9 cellular contexts compared by ENCODE assay signal in genomic region chr1:160837558-160838205, GRCh38. TPM values are rescaled to one million over a fixed set of nuclear protein-coding genes. Genes with fewer than 3 reads are reported as not detected.
DNase-seq lines count a peak whose midpoint lies in the region; ATAC-seq, FAIRE-seq and TF ChIP-seq lines count a peak whose summit lies in the region.
"Had no signal": no experiment of that assay in that cellular context is flagged by ENCODE, and none has a peak within 500 bp of the region (broad histone marks: within the 10 kb centered on the region; RNA-seq: fewer than 3 reads in every experiment).

No MANE protein-coding gene starts in this region.

- H3K4me3 Mint-ChIP-seq in natural killer cell treated with Interleukin-12 subunit alpha and Interleukin-12 subunit beta and Interleukin-15 and Interleukin-18, amount 100 ng/mL, for 72 hours: peak overlapping the region; percentile 89

- ATAC-seq in right lobe of liver (peak; percentile 52 to 75 (median 66)), HepG2 (no peak), HG03064 (IDR thresholded peaks at IDR 0.05; ENCODE audit: low read depth, unreplicated experiment) (peak; percentile 57), SK-N-SH treated with all-trans-retinoic acid at 6 μM for 48 hours (peak; percentile 47), upper lobe of right lung (peak; percentile 72)
- peak; percentile 94 to 96 for ATAC-seq in natural killer cell treated with Interleukin-12 subunit alpha and Interleukin-12 subunit beta and Interleukin-15 and Interleukin-18, amount 100 ng/mL, for 72 hours

- H3K27me3 Mint-ChIP-seq in natural killer cell treated with Interleukin-12 subunit alpha and Interleukin-12 subunit beta and Interleukin-15 and Interleukin-18, amount 100 ng/mL, for 72 hours: no peaks in the 10 kb centered on the region

- TF ChIP-seq EP300 in HepG2 (IDR thresholded peaks at IDR 0.05; ENCODE audit: low read depth in 2 of 2, low read length in 2 of 2) (no peak), HepG2 (CRISPR knock-in tag; IDR thresholded peaks at IDR 0.05; ENCODE audit: borderline replicate concordance) (no peak)

- H3K4me1 ChIP-seq in right lobe of liver (no peaks in the 10 kb centered on the region), HepG2 (ENCODE audit: insufficient read depth, low read length) (no peaks in the 10 kb centered on the region), upper lobe of right lung (peaks cover 22% of the 10 kb centered on the region)

- peaks cover 76 to 80% of the 10 kb centered on the region in 2 donors for H3K4me1 Mint-ChIP-seq in natural killer cell treated with Interleukin-12 subunit alpha and Interleukin-12 subunit beta and Interleukin-15 and Interleukin-18, amount 100 ng/mL, for 72 hours (ENCODE audit: low read depth in 2 of 2)

- H2AFZ ChIP-seq in HepG2 (ENCODE audit: low read length): no peak overlapping the region

- peak overlapping the region; percentile 99 for H3K27ac Mint-ChIP-seq in natural killer cell treated with Interleukin-12 subunit alpha and Interleukin-12 subunit beta and Interleukin-15 and Interleukin-18, amount 100 ng/mL, for 72 hours

- 54% methylated on average over 3 of the region's 9 CpGs for WGBS in right lobe of liver (ENCODE audit: insufficient coverage, low coverage, low lambda C conversion rate, missing lambda C conversion rate)
- WGBS in HepG2 (ENCODE audit: low lambda C conversion rate): 77% methylated on average over 6 of the region's 9 CpGs

- FAIRE-seq in HepG2 (lab: Jason Lieb, UNC): no peak
- FAIRE-seq: endometrium had no signal

- H3K27ac ChIP-seq in right lobe of liver: no peak overlapping the region
- H3K27ac ChIP-seq in HepG2 (ENCODE audit: extremely low read length, insufficient read depth, low read length): no peak overlapping the region
- H3K27ac ChIP-seq in upper lobe of right lung: no peak overlapping the region

- H3K36me3 Mint-ChIP-seq in natural killer cell treated with Interleukin-12 subunit alpha and Interleukin-12 subunit beta and Interleukin-15 and Interleukin-18, amount 100 ng/mL, for 72 hours: peaks cover 15% of the 10 kb centered on the region

- no peaks in the 10 kb centered on the region for H4K20me1 ChIP-seq in HepG2 (ENCODE audit: insufficient read depth, low read length)

- TF ChIP-seq CTCF in right lobe of liver (IDR thresholded peaks at IDR 0.05): no peak
- no peak for TF ChIP-seq CTCF in HepG2 (CRISPR knock-in tag; IDR thresholded peaks at IDR 0.05)
- peak; percentile 24 for TF ChIP-seq CTCF in upper lobe of right lung (IDR thresholded peaks at IDR 0.05)

- H3K27me3 ChIP-seq in right lobe of liver (no peaks in the 10 kb centered on the region), HepG2 (ENCODE audit: control insufficient read depth in 1 of 2, insufficient read depth in 2 of 2, low read length in 2 of 2) (no peaks in the 10 kb centered on the region; a peak in 2 of 5 replicates), upper lobe of right lung (no peaks in the 10 kb centered on the region)

- no peaks in the 10 kb centered on the region for H3K36me3 ChIP-seq in right lobe of liver
- H3K36me3 ChIP-seq in HepG2 (replicated peaks in 1 of 2; ENCODE audit: control insufficient read depth in 1 of 2, insufficient read depth in 2 of 2, low read length in 2 of 2): no peaks in the 10 kb centered on the region
- H3K36me3 ChIP-seq in upper lobe of right lung: no peaks in the 10 kb centered on the region

- H3K4me3 ChIP-seq in right lobe of liver: no peak overlapping the region
- no peak overlapping the region for H3K4me3 ChIP-seq in HepG2 (replicated peaks in 1 of 3; ENCODE audit: insufficient read depth in 1 of 3, low read depth in 2 of 3, low read length in 3 of 3)
- H3K4me3 ChIP-seq in upper lobe of right lung: no peak overlapping the region

- TF ChIP-seq POLR2A in right lobe of liver (IDR thresholded peaks at IDR 0.05) (no peak), HepG2 (IDR thresholded peaks at IDR 0.05; ENCODE audit: insufficient read depth in 1 of 2, low read depth in 2 of 2, low read length in 2 of 2) (no peak)

- no peaks in the 10 kb centered on the region for H3K9me3 Mint-ChIP-seq in natural killer cell treated with Interleukin-12 subunit alpha and Interleukin-12 subunit beta and Interleukin-15 and Interleukin-18, amount 100 ng/mL, for 72 hours

- DNase-seq in right lobe of liver (peak in 2 of 3 donors; percentile 32 to 60), HepG2 (ENCODE audit: low spot score) (no peak), upper lobe of right lung (no peak), SIG-M5 (lab: John Stamatoyannopoulos, UW) (no peak)
- DNase-seq in activated naive CD4-positive, alpha-beta T cell treated with anti-CD3 and anti-CD28 coated beads, Interleukin-2, amount 50 U/mL, for 16 hours: peak; percentile 75
- peak; percentile 92 for DNase-seq in natural killer cell treated with Interleukin-12 subunit alpha and Interleukin-12 subunit beta and Interleukin-15 and Interleukin-18, amount 100 ng/mL, for 72 hours (ENCODE audit: low spot score)

- intact Hi-C loops in right lobe of liver (cut with DNase I) (loop anchor here (10.0 kb wide), 3 partner anchors 107 to 237 kb away; partner anchors contain the start of gene ITLN2 (in 1 of the 2)), HepG2 (cut with micrococcal nuclease; ENCODE audit: unreplicated experiment) (no loop called here), upper lobe of right lung (cut with DNase I) (loop anchor here (10.0 kb wide), 1 partner anchor 117 kb away; the partner anchor contains the start of gene ITLN2)

- H3K9ac ChIP-seq in HepG2 (ENCODE audit: insufficient read depth, low read depth, low read length): no peak overlapping the region

- BruUV-seq in HepG2 (replicated peaks; lab: Mats Ljungman, UMichigan): no TSS peak

- in situ Hi-C loops in HepG2 (cut with HindIII; ENCODE audit: extremely low pct_ligation_motif_present, low pct_unique_long_range_greater_than_20kb): loop anchor here (5.0 to 10.0 kb wide), 2 partner anchors 47 to 115 kb away; partner anchors contain the start of genes ITLN1 and ITLN2

- no peak for TF ChIP-seq RAD21 in HepG2 (CRISPR knock-in tag; IDR thresholded peaks at IDR 0.05)

- H3K9me3 ChIP-seq in right lobe of liver (no peaks in the 10 kb centered on the region), HepG2 (ENCODE audit: low read length) (no peaks in the 10 kb centered on the region), upper lobe of right lung (no peaks in the 10 kb centered on the region)

- POLR2A ChIA-PET in HepG2 (lab: Yijun Ruan, JAX): no interaction called here

- H3K79me2 ChIP-seq in HepG2 (ENCODE audit: insufficient read depth, low read length): no peaks in the 10 kb centered on the region

- no peak overlapping the region for H3K4me2 ChIP-seq in HepG2 (ENCODE audit: low read depth, low read length)

- CTCF ChIA-PET in HepG2 (lab: Yijun Ruan, JAX; ENCODE audit: low intra/inter-chr PET ratio, low total read pairs): no interaction called here

RNA-seq across cellular contexts. Expression of gene CD244, which starts 25.0 kb away (rescaled TPM):
- total RNA-seq in right lobe of liver: 1 to 10 TPM in 4 of 6 experiments, under 1 TPM in 2; 0.88 to 2.0 (median 1.2) TPM
- total RNA-seq in HepG2 (2016; rRNA removed; fragmentation: Illumina TruSeq; extraction: Trizol): 0.09 TPM in 1 of 2 replicates, not detected in the other
- total RNA-seq in HepG2 (2016; cell fraction: cytosol; rRNA removed; fragmentation: Illumina TruSeq; extraction: Trizol; ENCODE audit: low read depth): not detected in 2 replicates
- 0.11 TPM in 1 of 2 replicates, not detected in the other for total RNA-seq in HepG2 (2016; cell fraction: insoluble cytoplasmic fraction; rRNA removed; fragmentation: Illumina TruSeq; extraction: Trizol)
- total RNA-seq in HepG2 (2016; cell fraction: membrane; rRNA removed; fragmentation: Illumina TruSeq; extraction: Trizol): 0.10 TPM in 1 of 2 replicates, not detected in the other
- total RNA-seq in HepG2 (2016; cell fraction: nucleus; rRNA removed; fragmentation: Illumina TruSeq; extraction: Trizol): 0.28 TPM in 1 of 2 replicates, not detected in the other
- not detected in 2 replicates for polyA plus RNA-seq in HepG2 (2011; rRNA removed)
- polyA plus RNA-seq in HepG2 (2011; cell fraction: cytosol; rRNA removed): 0.04 TPM in 1 of 2 replicates, not detected in the other
- polyA plus RNA-seq in HepG2 (2011; cell fraction: nucleus; rRNA removed): not detected in 2 replicates
- polyA plus RNA-seq in HepG2 (2012): not detected in 2 replicates
- not detected in 2 replicates for polyA plus RNA-seq in HepG2 (2016; cell fraction: cytosol; fragmentation: Illumina TruSeq; extraction: Trizol; ENCODE audit: low read depth)
- not detected in 2 replicates for polyA plus RNA-seq in HepG2 (2016; cell fraction: insoluble cytoplasmic fraction; fragmentation: Illumina TruSeq; extraction: Trizol; ENCODE audit: low read depth)
- 0.07 TPM in 2 replicates for polyA plus RNA-seq in HepG2 (2016; cell fraction: membrane; fragmentation: Illumina TruSeq; extraction: Trizol; ENCODE audit: low read depth)
- polyA plus RNA-seq in HepG2 (2016; cell fraction: nucleus; fragmentation: Illumina TruSeq; extraction: Trizol; ENCODE audit: insufficient read depth, low read depth): 0.19 TPM in 1 of 2 replicates, not detected in the other
- not detected in 2 replicates for polyA minus RNA-seq in HepG2 (2011; rRNA and poly(A)+ RNA removed; ENCODE audit: low replicate concordance)
- not detected in 2 replicates for polyA minus RNA-seq in HepG2 (2011; cell fraction: cytosol; rRNA and poly(A)+ RNA removed)
- not detected in 2 replicates for polyA minus RNA-seq in HepG2 (2011; cell fraction: nucleus; rRNA and poly(A)+ RNA removed)
- total RNA-seq in natural killer cell treated with Interleukin-12 subunit alpha and Interleukin-12 subunit beta and Interleukin-15 and Interleukin-18, amount 100 ng/mL, for 72 hours: 10 to 100 TPM; 36.6 to 64.4 TPM
- total RNA-seq in upper lobe of right lung: 3.0 TPM

RNA-seq across cellular contexts. Expression of gene LY9, which starts 41.7 kb away (rescaled TPM):
- 1 to 10 TPM in 1 of 6 experiments, under 1 TPM in 4, not detected in 1; 0.11 to 1.3 (median 0.37) TPM for total RNA-seq in right lobe of liver
- not detected in 2 replicates for total RNA-seq in HepG2 (2016; rRNA removed; fragmentation: Illumina TruSeq; extraction: Trizol)
- not detected in 2 replicates for total RNA-seq in HepG2 (2016; cell fraction: cytosol; rRNA removed; fragmentation: Illumina TruSeq; extraction: Trizol; ENCODE audit: low read depth)
- total RNA-seq in HepG2 (2016; cell fraction: insoluble cytoplasmic fraction; rRNA removed; fragmentation: Illumina TruSeq; extraction: Trizol): not detected in 2 replicates
- not detected in 2 replicates for total RNA-seq in HepG2 (2016; cell fraction: membrane; rRNA removed; fragmentation: Illumina TruSeq; extraction: Trizol)
- total RNA-seq in HepG2 (2016; cell fraction: nucleus; rRNA removed; fragmentation: Illumina TruSeq; extraction: Trizol): not detected in 2 replicates
- not detected in 2 replicates for polyA plus RNA-seq in HepG2 (2011; rRNA removed)
- not detected in 2 replicates for polyA plus RNA-seq in HepG2 (2011; cell fraction: cytosol; rRNA removed)
- polyA plus RNA-seq in HepG2 (2011; cell fraction: nucleus; rRNA removed): not detected in 2 replicates
- not detected in 2 replicates for polyA plus RNA-seq in HepG2 (2012)
- not detected in 2 replicates for polyA plus RNA-seq in HepG2 (2016; cell fraction: cytosol; fragmentation: Illumina TruSeq; extraction: Trizol; ENCODE audit: low read depth)
- not detected in 2 replicates for polyA plus RNA-seq in HepG2 (2016; cell fraction: insoluble cytoplasmic fraction; fragmentation: Illumina TruSeq; extraction: Trizol; ENCODE audit: low read depth)
- polyA plus RNA-seq in HepG2 (2016; cell fraction: membrane; fragmentation: Illumina TruSeq; extraction: Trizol; ENCODE audit: low read depth): not detected in 2 replicates
- not detected in 2 replicates for polyA plus RNA-seq in HepG2 (2016; cell fraction: nucleus; fragmentation: Illumina TruSeq; extraction: Trizol; ENCODE audit: insufficient read depth, low read depth)
- polyA minus RNA-seq in HepG2 (2011; rRNA and poly(A)+ RNA removed; ENCODE audit: low replicate concordance): 0.07 TPM in 1 of 2 replicates, not detected in the other
- not detected in 2 replicates for polyA minus RNA-seq in HepG2 (2011; cell fraction: cytosol; rRNA and poly(A)+ RNA removed)
- polyA minus RNA-seq in HepG2 (2011; cell fraction: nucleus; rRNA and poly(A)+ RNA removed): not detected in 2 replicates
- total RNA-seq in natural killer cell treated with Interleukin-12 subunit alpha and Interleukin-12 subunit beta and Interleukin-15 and Interleukin-18, amount 100 ng/mL, for 72 hours: 1 to 10 TPM in 1 of 2 donors, under 1 TPM in 1; 0.92 to 1.2 TPM
- total RNA-seq in upper lobe of right lung: 3.3 TPM

RNA-seq across cellular contexts. Expression of gene ITLN1, which starts 47.3 kb away (rescaled TPM):
- total RNA-seq in right lobe of liver (1 to 10 TPM in 4 of 6 experiments, under 1 TPM in 1, not detected in 1; 0.90 to 5.1 (median 2.4) TPM), HepG2 (2016; rRNA removed; fragmentation: Illumina TruSeq; extraction: Trizol) (not detected in 2 replicates), upper lobe of right lung (295 TPM)
- not detected in 2 replicates for total RNA-seq in HepG2 (2016; cell fraction: cytosol; rRNA removed; fragmentation: Illumina TruSeq; extraction: Trizol; ENCODE audit: low read depth)
- not detected in 2 replicates for total RNA-seq in HepG2 (2016; cell fraction: insoluble cytoplasmic fraction; rRNA removed; fragmentation: Illumina TruSeq; extraction: Trizol)
- total RNA-seq in HepG2 (2016; cell fraction: membrane; rRNA removed; fragmentation: Illumina TruSeq; extraction: Trizol): not detected in 2 replicates
- total RNA-seq in HepG2 (2016; cell fraction: nucleus; rRNA removed; fragmentation: Illumina TruSeq; extraction: Trizol): not detected in 2 replicates
- polyA plus RNA-seq in HepG2 (2011; rRNA removed): not detected in 2 replicates
- not detected in 2 replicates for polyA plus RNA-seq in HepG2 (2011; cell fraction: cytosol; rRNA removed)
- polyA plus RNA-seq in HepG2 (2011; cell fraction: nucleus; rRNA removed): not detected in 2 replicates
- not detected in 2 replicates for polyA plus RNA-seq in HepG2 (2012)
- not detected in 2 replicates for polyA plus RNA-seq in HepG2 (2016; cell fraction: cytosol; fragmentation: Illumina TruSeq; extraction: Trizol; ENCODE audit: low read depth)
- not detected in 2 replicates for polyA plus RNA-seq in HepG2 (2016; cell fraction: insoluble cytoplasmic fraction; fragmentation: Illumina TruSeq; extraction: Trizol; ENCODE audit: low read depth)
- not detected in 2 replicates for polyA plus RNA-seq in HepG2 (2016; cell fraction: membrane; fragmentation: Illumina TruSeq; extraction: Trizol; ENCODE audit: low read depth)
- polyA plus RNA-seq in HepG2 (2016; cell fraction: nucleus; fragmentation: Illumina TruSeq; extraction: Trizol; ENCODE audit: insufficient read depth, low read depth): not detected in 2 replicates
- not detected in 2 replicates for polyA minus RNA-seq in HepG2 (2011; rRNA and poly(A)+ RNA removed; ENCODE audit: low replicate concordance)
- polyA minus RNA-seq in HepG2 (2011; cell fraction: cytosol; rRNA and poly(A)+ RNA removed): not detected in 2 replicates
- polyA minus RNA-seq in HepG2 (2011; cell fraction: nucleus; rRNA and poly(A)+ RNA removed): not detected in 2 replicates
- not detected for total RNA-seq in natural killer cell treated with Interleukin-12 subunit alpha and Interleukin-12 subunit beta and Interleukin-15 and Interleukin-18, amount 100 ng/mL, for 72 hours

Comparison
In these comparisons a context has a peak if more than half of its experiments do, and no peak if none do; other contexts are left out.
1. DNase-seq: peak in right lobe of liver (2 of 3), activated naive CD4-positive, alpha-beta T cell treated with anti-CD3 and anti-CD28 coated beads, Interleukin-2, amount 50 U/mL, for 16 hours (single experiment) and natural killer cell treated with Interleukin-12 subunit alpha and Interleukin-12 subunit beta and Interleukin-15 and Interleukin-18, amount 100 ng/mL, for 72 hours (single experiment); none in HepG2 (single experiment), upper lobe of right lung (single experiment) and SIG-M5 (single experiment).
2. RNA of gene ITLN1, which starts 47.3 kb away (total RNA-seq): 295 TPM in upper lobe of right lung (single experiment); 0.90 to 5.1 TPM in right lobe of liver, not detected in HepG2 and not detected in natural killer cell treated with Interleukin-12 subunit alpha and Interleukin-12 subunit beta and Interleukin-15 and Interleukin-18, amount 100 ng/mL, for 72 hours; every median in the first group is over 10 times any median in the second.